ENCODE assay signal across 19 cellular contexts in the genomic region with DNA sequence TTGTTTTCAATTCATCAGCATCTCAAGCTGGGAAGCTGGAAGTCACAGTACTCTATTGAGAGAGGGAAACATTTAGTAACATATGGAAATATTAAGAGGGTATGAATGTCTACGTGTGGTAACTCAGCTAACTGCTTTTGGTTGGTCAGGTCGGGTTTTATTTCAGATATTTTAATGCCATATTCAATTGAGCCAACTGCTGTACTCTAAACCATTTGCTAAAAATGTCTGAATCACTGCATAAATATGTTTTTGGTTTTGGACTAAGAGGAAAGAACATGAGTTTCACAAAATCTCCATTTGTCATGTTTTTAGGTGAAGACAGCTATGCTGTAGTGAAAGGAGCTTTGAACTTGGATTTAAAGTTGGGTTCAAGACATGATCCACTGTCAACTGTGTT. TPM values are rescaled to one million over a fixed set of nuclear protein-coding genes. Genes with fewer than 3 reads are reported as not detected.
DNase-seq lines count a peak whose midpoint lies in the region; ATAC-seq, FAIRE-seq and TF ChIP-seq lines count a peak whose summit lies in the region.
"Had no signal": no experiment of that assay in that cellular context is flagged by ENCODE, and none has a peak within 500 bp of the region (broad histone marks: within the 10 kb centered on the region; RNA-seq: fewer than 3 reads in every experiment).

No MANE protein-coding gene starts in this region.

- no peaks in the 10 kb centered on the region for H3K27me3 ChIP-seq in left ventricle myocardium inferior (ENCODE audit: low read depth)
- H3K27me3 ChIP-seq in aorta (ENCODE audit: control insufficient read depth in 1 of 2, insufficient read depth in 2 of 2, low read length in 1 of 2): no peaks in the 10 kb centered on the region
- no peaks in the 10 kb centered on the region for H3K27me3 ChIP-seq in ovary
- H3K27me3 ChIP-seq: gastroesophageal sphincter, vagina had no signal

- FAIRE-seq in urothelium cell line (lab: Jason Lieb, UNC): no peak
- FAIRE-seq: A204.1, GM18507 had no signal

- H3K4me3 ChIP-seq in left ventricle myocardium inferior (no peak overlapping the region), aorta (ENCODE audit: low read length in 2 of 2) (no peak overlapping the region), ovary (no peak overlapping the region)
- H3K4me3 ChIP-seq: coronary artery, gastroesophageal sphincter, vagina had no signal

- TF ChIP-seq POLR2A in ovary (IDR thresholded peaks at IDR 0.05): no peak

- ATAC-seq in aorta (ENCODE audit: low FRiP score): peak; percentile 51
- ATAC-seq: gastroesophageal sphincter, left lobe of liver had no signal

- H3K36me3 ChIP-seq in left ventricle myocardium inferior (no peaks in the 10 kb centered on the region), aorta (ENCODE audit: control insufficient read depth in 1 of 2, insufficient read depth in 2 of 2, low read length in 1 of 2) (no peaks in the 10 kb centered on the region), ovary (no peaks in the 10 kb centered on the region)
- H3K36me3 ChIP-seq: gastroesophageal sphincter, vagina had no signal

- H3K4me1 ChIP-seq in left ventricle myocardium inferior: peaks cover 27% of the 10 kb centered on the region
- H3K4me1 ChIP-seq in aorta (ENCODE audit: control insufficient read depth in 1 of 2, insufficient read depth in 2 of 2, low read length in 2 of 2): peaks cover 2% of the 10 kb centered on the region in 2 donors
- no peaks in the 10 kb centered on the region for H3K4me1 ChIP-seq in ovary (ENCODE audit: insufficient read depth)
- H3K4me1 ChIP-seq: vagina had no signal

- WGBS in aorta, 2 donors: 0 to 3% methylated on average over 2 of the region's 2 CpGs
- 68 to 86% (median 78%) methylated on average over 2 of the region's 2 CpGs for WGBS in ovary, 3 donors

- H3K27ac ChIP-seq in left ventricle myocardium inferior (replicated peaks) (peak overlapping the region; percentile 83), aorta (ENCODE audit: low read depth in 1 of 2, low read length in 2 of 2) (peak overlapping the region; percentile 18 to 88), ovary (no peak overlapping the region)
- H3K27ac ChIP-seq: vagina had no signal

- DNase-seq in left ventricle myocardium inferior (no peak), cardiac septum (ENCODE audit: low spot score) (no peak), amniotic stem cell (lab: John Stamatoyannopoulos, UW) (peak; percentile 39), fibroblast of peridontal ligament (ENCODE audit: extremely low read depth) (peak; percentile 88), aorta (no peak), urothelium cell line (ENCODE audit: low spot score) (no peak), ovary (no peak), DMS153 treated with DMSO at 0.1 percent for 48 hours (lab: John Stamatoyannopoulos, UW; ENCODE audit: unreplicated experiment) (no peak)
- DNase-seq: activated CD4-positive, alpha-beta T cell treated with anti-CD3 and anti-CD28 coated beads for 1 hour; NCI-H1105 treated with DMSO at 0.1 percent for 48 hours; NCI-H524 treated with DMSO at 0.1 percent for 48 hours; substantia nigra had no signal

- TF ChIP-seq CTCF in left ventricle myocardium inferior (IDR thresholded peaks at IDR 0.05; ENCODE audit: borderline replicate concordance) (no peak), ovary (IDR thresholded peaks at IDR 0.05) (no peak)

- intact Hi-C loops in left ventricle myocardium inferior (cut with micrococcal nuclease) (no loop called here), cardiac septum (cut with DNase I) (no loop called here), aorta (cut with DNase I) (loop anchor here (5.0 kb wide), 1 partner anchor 68 kb away; no protein-coding TSS in a partner anchor), ovary (cut with DNase I) (no loop called here)

- H3K9me3 ChIP-seq in left ventricle myocardium inferior (replicated peaks): peaks cover 7% of the 10 kb centered on the region
- H3K9me3 ChIP-seq in aorta (ENCODE audit: control insufficient read depth, low read length): no peaks in the 10 kb centered on the region
- no peaks in the 10 kb centered on the region for H3K9me3 ChIP-seq in ovary
- H3K9me3 ChIP-seq: gastroesophageal sphincter, vagina had no signal

- TF ChIP-seq EP300 in ovary (IDR thresholded peaks at IDR 0.05): no peak

RNA-seq across cellular contexts. Expression of gene PPFIBP1, which starts 18.9 kb away (rescaled TPM):
- total RNA-seq in left ventricle myocardium inferior (258 TPM), cardiac septum (219 TPM), aorta (100 to 1,000 TPM; 175 to 247 TPM), ovary (100 to 1,000 TPM; 105 to 216 (median 162) TPM)
- polyA plus RNA-seq in aorta (10 to 100 TPM; 29.7 to 41.8 TPM), ovary (10 to 100 TPM; 61.3 to 93.9 TPM)

RNA-seq across cellular contexts. Expression of gene SMCO2, which starts 58.6 kb away (rescaled TPM):
- total RNA-seq in left ventricle myocardium inferior: not detected
- 0.38 TPM for total RNA-seq in cardiac septum
- total RNA-seq in aorta: under 1 TPM; 0.52 to 0.90 TPM
- polyA plus RNA-seq in aorta: under 1 TPM in 1 of 2 donors, not detected in 1; 0.72 TPM
- not detected for total RNA-seq in ovary
- polyA plus RNA-seq in ovary: not detected
- total RNA-seq: gastroesophageal sphincter, left lobe of liver, mononuclear cell, vagina had no signal

Comparison
In these comparisons a context has a peak if more than half of its experiments do, and no peak if none do; other contexts are left out.
1. DNase-seq: peak in amniotic stem cell (single experiment) and fibroblast of peridontal ligament (single experiment); none in left ventricle myocardium inferior (single experiment), cardiac septum (single experiment), aorta (0 of 2), urothelium cell line (single experiment), ovary (0 of 5) and DMS153 treated with DMSO at 0.1 percent for 48 hours (single experiment).
2. H3K27ac ChIP-seq: peak in left ventricle myocardium inferior (single experiment) and aorta (2 of 2); none in ovary (0 of 2).
3. intact Hi-C loops: an anchor here in aorta (5.0 kb wide); none called in left ventricle myocardium inferior, cardiac septum and ovary.